In the genomic region with DNA sequence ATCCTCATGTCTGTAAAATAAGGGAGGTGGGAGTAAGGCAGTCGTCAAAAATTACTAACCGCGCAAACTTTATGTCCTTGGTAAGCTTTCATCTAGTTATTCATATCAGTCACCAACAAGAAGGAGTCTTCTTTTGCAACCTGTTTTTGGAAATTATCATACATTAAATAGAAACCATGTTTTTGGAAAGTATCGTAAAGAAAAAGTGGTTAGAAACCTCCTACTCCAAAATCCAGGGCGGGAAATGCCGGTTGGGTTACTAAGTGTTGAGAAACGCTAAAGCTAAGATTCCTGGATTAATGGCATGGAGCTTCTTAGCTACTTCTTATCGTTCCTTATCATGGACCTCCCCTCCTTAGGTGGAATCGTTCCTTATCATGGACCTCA, we compare ENCODE assay signal across 8 cellular contexts. TPM values are rescaled to one million over a fixed set of nuclear protein-coding genes. Genes with fewer than 3 reads are reported as not detected.
A peak's percentile ranks its signal among the peaks of the same experiment; 100 is the strongest.
DNase-seq lines count a peak whose midpoint lies in the region; ATAC-seq, FAIRE-seq and TF ChIP-seq lines count a peak whose summit lies in the region.

No MANE protein-coding gene starts in this region.

- peak overlapping the region; percentile 70 for H3K4me3 ChIP-seq in BLaER1
- H3K4me3 ChIP-seq in bronchial epithelial cell (ENCODE audit: low read depth, low read length), result peak overlapping the region; percentile 75
- peak overlapping the region; percentile 74 to 85 for H3K4me3 ChIP-seq in muscle layer of duodenum (ENCODE audit: low read depth in 1 of 2, low read length in 2 of 2)

- peak overlapping the region; percentile 61; the same call in 1 of the 2 replicates for H3K9ac ChIP-seq in BLaER1

- H3K27ac ChIP-seq in BLaER1 (no peak overlapping the region), muscle layer of duodenum (ENCODE audit: low read length) (peak overlapping the region; percentile 53)

- no peaks in the 10 kb centered on the region for H4K20me1 ChIP-seq in BLaER1

- H3K4me2 ChIP-seq in BLaER1, result peak overlapping the region; percentile 68

- H3K9me3 ChIP-seq in BLaER1 (peaks cover 16% of the 10 kb centered on the region), muscle layer of duodenum (ENCODE audit: control insufficient read depth in 1 of 2, low read length in 2 of 2) (no peaks in the 10 kb centered on the region)

- DNase-seq in bronchial epithelial cell (ENCODE audit: low read depth) (peak; percentile 5), HUDEP-2 (lab: John Stamatoyannopoulos, UW; ENCODE audit: unreplicated experiment in 76 of 76) (no peak), GF-D8 (lab: John Stamatoyannopoulos, UW) (no peak)
- no peak for DNase-seq in stimulated activated CD8-positive, alpha-beta memory T cell treated with anti-CD3 and anti-CD28 coated beads, Interleukin-4, amount 100 ng/mL, for 48 hours
- DNase-seq in stimulated activated CD4-positive, alpha-beta T cell treated with anti-CD3 and anti-CD28 coated beads, Interleukin-12 subunit alpha, Interleukin-12 subunit beta, amount 100 ng/mL, for 4 hours, result no peak

- FAIRE-seq in bronchial epithelial cell (lab: Jason Lieb, UNC), result no peak

- H3K4me1 ChIP-seq in BLaER1, result 0 out of 2 replicates have a peak, but pooled peaks cover 5% of the 10 kb centered on the region
- H3K4me1 ChIP-seq in muscle layer of duodenum (ENCODE audit: control insufficient read depth in 1 of 2, insufficient read depth in 2 of 2, low read length in 2 of 2), result peaks cover 0 to 11% of the 10 kb centered on the region in 2 donors

- no peak for TF ChIP-seq CTCF in bronchial epithelial cell (IDR thresholded peaks at IDR 0.05; ENCODE audit: insufficient read depth, low read length, severe bottlenecking)

- H3K27me3 ChIP-seq in BLaER1 (peaks cover 19% of the 10 kb centered on the region), bronchial epithelial cell (ENCODE audit: control insufficient read depth, insufficient read depth, low read length) (no peaks in the 10 kb centered on the region), muscle layer of duodenum (ENCODE audit: low read depth, low read length) (no peaks in the 10 kb centered on the region)

- peak; percentile 2 for ATAC-seq in HG03139 (IDR thresholded peaks at IDR 0.05; ENCODE audit: unreplicated experiment)

- no peaks in the 10 kb centered on the region for H3K36me3 ChIP-seq in BLaER1
- no peaks in the 10 kb centered on the region for H3K36me3 ChIP-seq in bronchial epithelial cell (ENCODE audit: control insufficient read depth, insufficient read depth, low read length)
- peaks cover 5 to 29% of the 10 kb centered on the region in 2 donors for H3K36me3 ChIP-seq in muscle layer of duodenum (ENCODE audit: control insufficient read depth in 1 of 2, insufficient read depth in 2 of 2, low read length in 2 of 2)

RNA-seq across cellular contexts. Expression of gene BBS5, which starts 0.8 kb away (rescaled TPM):
- total RNA-seq in bronchial epithelial cell, result 1.3 and 3.2 TPM in 2 replicates

RNA-seq across cellular contexts. Expression of gene KLHL41, which starts 29.4 kb away (rescaled TPM):
- total RNA-seq in bronchial epithelial cell, result under 0.01 TPM in 1 of 2 replicates, not detected in the other
